In genomic region chr4:48653217-48654014, GRCh38 we compare ENCODE assay signal across 8 cellular contexts.
DNase-seq lines count a peak whose midpoint lies in the region; ATAC-seq and TF ChIP-seq lines count a peak whose summit lies in the region.

No MANE protein-coding gene starts in this region.

- ATAC-seq in T-helper 17 cell (peak; percentile 83), GM18870 (IDR thresholded peaks at IDR 0.05; ENCODE audit: unreplicated experiment) (no peak), HG03432 (IDR thresholded peaks at IDR 0.05; ENCODE audit: unreplicated experiment) (no peak), GM18505 (IDR thresholded peaks at IDR 0.05; ENCODE audit: unreplicated experiment) (no peak)
- ATAC-seq in natural killer cell treated with Interleukin-12 subunit alpha and Interleukin-12 subunit beta and Interleukin-15 and Interleukin-18, amount 100 ng/mL, for 72 hours: peak in 1 of 2 donors; percentile 41

- H3K27me3 Mint-ChIP-seq in T-helper 17 cell: no peaks in the 10 kb centered on the region
- H3K27me3 Mint-ChIP-seq in natural killer cell treated with Interleukin-12 subunit alpha and Interleukin-12 subunit beta and Interleukin-15 and Interleukin-18, amount 100 ng/mL, for 72 hours: no peaks in the 10 kb centered on the region

- peak overlapping the region; percentile 63 for H3K4me3 Mint-ChIP-seq in T-helper 17 cell
- H3K4me3 Mint-ChIP-seq in natural killer cell treated with Interleukin-12 subunit alpha and Interleukin-12 subunit beta and Interleukin-15 and Interleukin-18, amount 100 ng/mL, for 72 hours: peak overlapping the region; percentile 56

- peak overlapping the region; percentile 39 for H3K27ac Mint-ChIP-seq in T-helper 17 cell
- H3K27ac Mint-ChIP-seq in natural killer cell treated with Interleukin-12 subunit alpha and Interleukin-12 subunit beta and Interleukin-15 and Interleukin-18, amount 100 ng/mL, for 72 hours: no peak overlapping the region

- TF ChIP-seq CTCF in colonic mucosa (IDR thresholded peaks at IDR 0.05) (no peak), tibial nerve (IDR thresholded peaks at IDR 0.05) (no peak)

- peak in 1 of 2 donors; percentile 67 for TF ChIP-seq EP300 in tibial nerve (IDR thresholded peaks at IDR 0.05)

- H3K9ac ChIP-seq in colonic mucosa (ENCODE audit: low read depth in 2 of 2, low read length in 2 of 2): no peak overlapping the region

- peaks cover 5% of the 10 kb centered on the region for H3K36me3 Mint-ChIP-seq in T-helper 17 cell (ENCODE audit: low read depth)
- H3K36me3 Mint-ChIP-seq in natural killer cell treated with Interleukin-12 subunit alpha and Interleukin-12 subunit beta and Interleukin-15 and Interleukin-18, amount 100 ng/mL, for 72 hours: no peaks in the 10 kb centered on the region

- no peaks in the 10 kb centered on the region for H3K9me3 Mint-ChIP-seq in natural killer cell treated with Interleukin-12 subunit alpha and Interleukin-12 subunit beta and Interleukin-15 and Interleukin-18, amount 100 ng/mL, for 72 hours

- TF ChIP-seq POLR2A in tibial nerve (IDR thresholded peaks at IDR 0.05) (peak in 1 of 2 donors; percentile 29), GM18505 (IDR thresholded peaks at IDR 0.05; ENCODE audit: borderline replicate concordance, extremely low read depth, insufficient read depth, insufficient read length) (no peak)

- H3K4me1 Mint-ChIP-seq in T-helper 17 cell: peaks cover 34% of the 10 kb centered on the region
- H3K4me1 Mint-ChIP-seq in natural killer cell treated with Interleukin-12 subunit alpha and Interleukin-12 subunit beta and Interleukin-15 and Interleukin-18, amount 100 ng/mL, for 72 hours (ENCODE audit: low read depth in 2 of 2): peaks cover 41 to 47% of the 10 kb centered on the region in 2 donors

- H3K4me3 ChIP-seq in colonic mucosa (no peak overlapping the region), tibial nerve (peak overlapping the region in 1 of 4 donors; percentile 5)

- DNase-seq in AG08395 (ENCODE audit: low spot score) (peak; percentile 10), T-helper 17 cell (peak in 2 of 3 donors; percentile 5 to 11), colonic mucosa (peak; percentile 54), tibial nerve (ENCODE audit: low spot score in 2 of 2) (peak in 1 of 2 donors; percentile 19)
- DNase-seq in natural killer cell treated with Interleukin-12 subunit alpha and Interleukin-12 subunit beta and Interleukin-15 and Interleukin-18, amount 100 ng/mL, for 72 hours (ENCODE audit: low spot score): no peak

- H3K36me3 ChIP-seq in colonic mucosa: no peaks in the 10 kb centered on the region
- H3K36me3 ChIP-seq in tibial nerve: no peaks in the 10 kb centered on the region

- 33 to 37% methylated on average over 8 of the region's 8 CpGs for WGBS in tibial nerve, 2 donors

- H3K27ac ChIP-seq in colonic mucosa: no peak overlapping the region
- H3K27ac ChIP-seq in tibial nerve: peak overlapping the region in 3 of 4 donors; percentile 55 to 77 (median 74)

- H3K27me3 ChIP-seq in colonic mucosa: no peaks in the 10 kb centered on the region
- H3K27me3 ChIP-seq in tibial nerve: no peaks in the 10 kb centered on the region

- intact Hi-C loops in colonic mucosa (cut with DNase I): no loop called here

- H3K9me3 ChIP-seq in T-helper 17 cell (ENCODE audit: control insufficient read depth, low read length, poor library complexity, severe bottlenecking): no peaks in the 10 kb centered on the region
- H3K9me3 ChIP-seq in colonic mucosa: no peaks in the 10 kb centered on the region
- H3K9me3 ChIP-seq in tibial nerve: no peaks in the 10 kb centered on the region

- no peaks in the 10 kb centered on the region for H3K4me1 ChIP-seq in colonic mucosa
- peaks cover 0 to 54% (median 9%) of the 10 kb centered on the region in 4 donors for H3K4me1 ChIP-seq in tibial nerve
